Comparison of ENCODE assay signal across 8 cellular contexts in the genomic region with DNA sequence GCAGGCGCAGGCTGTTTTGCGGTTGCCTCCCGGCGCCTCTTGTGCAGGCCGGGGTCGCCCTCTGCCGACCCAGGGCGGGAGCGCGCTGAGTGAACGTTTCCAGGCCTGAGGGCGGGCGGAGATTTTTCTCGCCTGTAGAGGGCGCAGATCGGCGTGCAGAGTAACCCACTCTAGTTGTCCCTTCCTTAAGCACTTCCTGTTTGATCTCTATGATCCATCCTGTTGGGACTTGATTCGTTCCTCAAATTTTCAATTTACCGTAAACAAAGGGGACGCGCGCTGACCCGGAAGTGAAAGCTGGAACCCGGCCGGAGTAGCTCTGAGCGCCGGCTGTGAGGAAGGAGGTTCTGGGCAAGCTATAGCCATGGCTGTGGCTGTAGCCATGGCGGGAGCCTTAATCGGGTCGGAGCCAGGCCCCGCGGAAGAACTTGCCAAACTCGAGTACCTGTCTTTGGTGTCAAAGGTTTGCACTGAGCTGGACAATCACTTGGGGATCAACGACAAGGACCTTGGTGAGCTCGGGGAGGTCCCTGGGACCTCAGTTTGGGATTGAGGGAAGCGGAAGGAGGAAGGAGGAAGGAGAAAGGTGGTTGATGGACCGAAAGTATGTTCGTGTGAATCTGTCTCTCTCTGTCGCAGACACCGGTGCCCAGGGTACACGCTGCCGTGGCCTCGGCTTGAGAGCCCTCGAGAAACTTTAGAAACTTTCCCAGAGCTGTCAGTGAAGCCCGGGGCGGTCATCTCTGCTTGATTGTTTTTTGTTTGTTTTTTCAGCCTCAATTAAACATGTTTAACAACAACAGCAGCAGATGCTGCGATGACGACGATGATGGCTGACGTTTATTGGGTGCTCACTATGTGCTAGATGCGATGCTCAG. TPM values are rescaled to one million over a fixed set of nuclear protein-coding genes. Genes with fewer than 3 reads are reported as not detected.
DNase-seq lines count a peak whose midpoint lies in the region; ATAC-seq lines count a peak whose summit lies in the region.

A gene (plus strand): TSS at position 302 of the 878 bp plus-strand sequence. CDS start 63 bp downstream, at position 365.

- peak; percentile 95 for DNase-seq in CMK (ENCODE audit: low read depth)
- DNase-seq in HS-27A (ENCODE audit: low read depth): peak; percentile 88
- peak; percentile 95 for DNase-seq in NK-92 (lab: John Stamatoyannopoulos, UW; ENCODE audit: unreplicated experiment)
- DNase-seq in activated CD8-positive, alpha-beta memory T cell treated with anti-CD3 and anti-CD28 coated beads for 24 hours: peak; percentile 100
- peak; percentile 97 for DNase-seq in effector CD8-positive, alpha-beta T cell (lab: John Stamatoyannopoulos, UW)
- peak; percentile 98 to 99 for DNase-seq in lung microvascular endothelial cell (ENCODE audit: low read depth in 2 of 2)
- peak; percentile 97 for DNase-seq in stimulated activated CD8-positive, alpha-beta memory T cell treated with anti-CD3 and anti-CD28 coated beads, Interleukin-12 subunit alpha, Interleukin-12 subunit beta, amount 100 ng/mL, for 1 hour (ENCODE audit: low read depth)

- peak; percentile 90 for ATAC-seq in GM19463 (IDR thresholded peaks at IDR 0.05; ENCODE audit: unreplicated experiment)

RNA-seq across cellular contexts. Expression of the gene that starts here (rescaled TPM):
- total RNA-seq in lung microvascular endothelial cell: 34.4 and 48.2 TPM in 2 replicates

Comparison
In these comparisons a context has a peak if more than half of its experiments do, and no peak if none do; other contexts are left out.
1. Peak in every context shown above with its lines: DNase-seq and ATAC-seq.